Comparison of ENCODE assay signal across 8 cellular contexts in genomic region chr17:19507673-19508326, GRCh38. TPM values are rescaled to one million over a fixed set of nuclear protein-coding genes. Genes with fewer than 3 reads are reported as not detected.
DNase-seq lines count a peak whose midpoint lies in the region; ATAC-seq, FAIRE-seq and TF ChIP-seq lines count a peak whose summit lies in the region.

No MANE protein-coding gene starts in this region.

- DNase-seq in D721Med (ENCODE audit: insufficient read length, low spot score) = peak; percentile 56
- DNase-seq in LoVo (ENCODE audit: low spot score) = peak; percentile 86
- DNase-seq in SJSA1 (ENCODE audit: low read depth in 1 of 2, low spot score in 2 of 2) = peak; percentile 81 to 92
- DNase-seq in activated naive CD4-positive, alpha-beta T cell treated with anti-CD3 and anti-CD28 coated beads for 36 hours = peak; percentile 90
- peak; percentile 82 for DNase-seq in stromal cell of bone marrow (ENCODE audit: low read depth)

- H3K4me3 ChIP-seq in SJSA1 (peak overlapping the region; percentile 57), gastroesophageal sphincter (peak overlapping the region; percentile 52 to 94), neuron (ENCODE audit: low read length) (peak overlapping the region; percentile 55)

- no peaks in the 10 kb centered on the region for H3K9me3 Mint-ChIP-seq in activated naive CD4-positive, alpha-beta T cell treated with anti-CD3 and anti-CD28 coated beads for 36 hours

- H3K27ac Mint-ChIP-seq in activated naive CD4-positive, alpha-beta T cell treated with anti-CD3 and anti-CD28 coated beads for 36 hours = peak overlapping the region; percentile 93

- no peaks in the 10 kb centered on the region for H3K4me1 ChIP-seq in SJSA1 (replicated peaks)
- peaks cover 0 to 15% (median 0%) of the 10 kb centered on the region in 3 donors for H3K4me1 ChIP-seq in gastroesophageal sphincter
- H3K4me1 ChIP-seq in neuron (ENCODE audit: insufficient read depth, low read length) = no peaks in the 10 kb centered on the region

- CTCF ChIA-PET in activated naive CD4-positive, alpha-beta T cell treated with anti-CD3 and anti-CD28 coated beads for 36 hours (lab: Charles Lee) = no interaction called here

- peak overlapping the region; percentile 97 for H2AFZ ChIP-seq in neuron (ENCODE audit: low read depth, low read length)

- H3K27ac ChIP-seq in SJSA1 (no peak overlapping the region), gastroesophageal sphincter (peak overlapping the region; percentile 68 to 99 (median 96))

- H3K9me3 ChIP-seq in SJSA1 (replicated peaks) (no peaks in the 10 kb centered on the region), gastroesophageal sphincter (no peaks in the 10 kb centered on the region), neuron (ENCODE audit: low read length) (no peaks in the 10 kb centered on the region)

- intact Hi-C loops in activated naive CD4-positive, alpha-beta T cell treated with anti-CD3 and anti-CD28 coated beads for 36 hours (cut with micrococcal nuclease) = loop anchor here (1.0 to 5.0 kb wide), 3 partner anchors 130 to 469 kb away; partner anchors contain the start of genes AKAP10, B9D1 and MAPK7

- no peak for TF ChIP-seq EP300 in gastroesophageal sphincter (IDR thresholded peaks at IDR 0.05)

- H3K36me3 ChIP-seq in SJSA1 (no peaks in the 10 kb centered on the region), gastroesophageal sphincter (no peaks in the 10 kb centered on the region), neuron (ENCODE audit: insufficient read depth, low read length) (no peaks in the 10 kb centered on the region)

- peak; percentile 45 to 59 for TF ChIP-seq POLR2A in gastroesophageal sphincter (IDR thresholded peaks at IDR 0.05)

- ATAC-seq in GM21717 (IDR thresholded peaks at IDR 0.05; ENCODE audit: unreplicated experiment) (peak; percentile 68), gastroesophageal sphincter (peak; percentile 91)

- peaks cover 3% of the 10 kb centered on the region for H3K27me3 Mint-ChIP-seq in activated naive CD4-positive, alpha-beta T cell treated with anti-CD3 and anti-CD28 coated beads for 36 hours (ENCODE audit: low read depth)

- H3K36me3 Mint-ChIP-seq in activated naive CD4-positive, alpha-beta T cell treated with anti-CD3 and anti-CD28 coated beads for 36 hours (ENCODE audit: low read depth) = peaks cover 3% of the 10 kb centered on the region

- peaks cover 7% of the 10 kb centered on the region for H3K4me1 Mint-ChIP-seq in activated naive CD4-positive, alpha-beta T cell treated with anti-CD3 and anti-CD28 coated beads for 36 hours (ENCODE audit: low read depth)

- H3K27me3 ChIP-seq in SJSA1 (replicated peaks) (no peaks in the 10 kb centered on the region), gastroesophageal sphincter (no peaks in the 10 kb centered on the region), neuron (ENCODE audit: insufficient read depth, low read length) (no peaks in the 10 kb centered on the region)

- TF ChIP-seq CTCF in D721Med (IDR thresholded peaks at IDR 0.05; ENCODE audit: insufficient read depth, missing control alignments) (no peak), gastroesophageal sphincter (IDR thresholded peaks at IDR 0.05) (peak in 1 of 4 experiments; percentile 22)

- H3K4me3 Mint-ChIP-seq in activated naive CD4-positive, alpha-beta T cell treated with anti-CD3 and anti-CD28 coated beads for 36 hours = peak overlapping the region; percentile 80

- WGBS in gastroesophageal sphincter (ENCODE audit: low coverage in 1 of 2), 2 donors = 0% methylated on average over 23 of the region's 51 CpGs; no CpG with 5 or more reads in 1 of the 2 donors

- no peak for FAIRE-seq in D721Med (lab: Jason Lieb, UNC)

RNA-seq across cellular contexts. Expression of gene SLC47A1, which starts 25.9 kb away (rescaled TPM):
- total RNA-seq in SJSA1 (2014; rRNA removed; shearing (Covaris generic)) = not detected in 2 replicates
- under 1 TPM; 0.30 to 0.33 TPM for total RNA-seq in activated naive CD4-positive, alpha-beta T cell treated with anti-CD3 and anti-CD28 coated beads for 36 hours
- 1 to 10 TPM in 2 of 4 donors, under 1 TPM in 1, not detected in 1; 0.72 to 2.2 (median 1.4) TPM for total RNA-seq in gastroesophageal sphincter
